9 cellular contexts compared by ENCODE assay signal in the genomic region with DNA sequence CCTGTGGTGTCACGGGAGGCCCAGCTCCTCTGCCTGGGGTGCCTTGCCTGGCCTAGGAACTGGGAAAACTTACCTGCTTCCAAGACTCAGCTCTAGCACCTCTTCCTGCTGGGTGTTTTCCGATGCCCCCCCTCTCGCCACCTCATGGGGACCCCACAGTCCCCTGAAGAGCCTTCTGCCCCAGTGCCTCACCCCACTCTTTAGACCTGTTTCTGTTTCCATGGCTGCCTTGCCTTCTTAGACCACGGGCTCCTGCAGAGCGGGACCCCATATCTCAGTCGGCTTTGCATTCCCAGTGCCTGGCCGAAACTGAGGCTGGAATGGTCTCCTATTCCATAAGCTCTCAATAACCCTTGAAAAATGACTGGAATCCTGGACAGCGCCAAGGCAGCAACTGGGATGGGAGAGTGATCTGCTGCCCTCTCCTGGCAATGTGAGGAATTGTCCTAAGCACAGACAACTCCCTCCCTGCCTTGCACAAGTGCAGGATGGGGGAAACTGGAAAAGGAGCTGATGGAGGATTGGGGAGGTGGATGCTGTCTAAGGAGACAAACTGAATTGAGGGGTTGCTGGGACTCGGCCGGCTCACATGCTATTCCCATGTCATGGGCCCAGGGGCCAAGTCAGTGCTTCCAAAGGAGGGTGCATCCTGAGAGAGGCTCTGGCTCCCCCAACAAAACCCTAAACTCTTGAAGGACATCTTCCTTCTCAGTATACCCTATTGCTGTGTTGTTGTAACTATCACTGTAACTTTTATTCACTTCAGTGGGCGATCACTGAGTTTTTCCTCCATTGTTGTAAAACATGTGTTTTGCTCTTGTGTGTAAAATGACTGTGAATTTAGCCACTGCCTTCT. TPM values are rescaled to one million over a fixed set of nuclear protein-coding genes. Genes with fewer than 3 reads are reported as not detected.
A peak's percentile ranks its signal among the peaks of the same experiment; 100 is the strongest.
DNase-seq lines count a peak whose midpoint lies in the region; ATAC-seq and TF ChIP-seq lines count a peak whose summit lies in the region.
"Had no signal": no experiment of that assay in that cellular context is flagged by ENCODE, and none has a peak within 500 bp of the region (broad histone marks: within the 10 kb centered on the region; RNA-seq: fewer than 3 reads in every experiment).

No MANE protein-coding gene starts in this region.

- H3K9me3 Mint-ChIP-seq in CD4-positive, CD25-positive, alpha-beta regulatory T cell = peaks cover 0 to 2% (median 0%) of the 10 kb centered on the region in 7 donors
- H3K9me3 Mint-ChIP-seq in H9 (peaks cover 2 to 11% of the 10 kb centered on the region in 2 experiments; a peak in 2 of 5 replicates), mesothelial cell of epicardium (no peaks in the 10 kb centered on the region)
- H3K9me3 Mint-ChIP-seq in activated CD8-positive, alpha-beta T cell treated with anti-CD3 and anti-CD28 coated beads for 36 hours = no peaks in the 10 kb centered on the region
- H3K9me3 Mint-ChIP-seq in stimulated activated naive CD8-positive, alpha-beta T cell treated with anti-CD3 and anti-CD28 coated beads, Interleukin-15, amount 100 ng/mL, for 72 hours = no peaks in the 10 kb centered on the region
- H3K9me3 Mint-ChIP-seq: IgD-negative memory B cell had no signal

- H3T11ph ChIP-seq in H9 (ENCODE audit: low read length) = no peak overlapping the region

- no peak overlapping the region for H3K56ac ChIP-seq in H9 (ENCODE audit: insufficient read length, low read depth, low read length)

- H3K23me2 ChIP-seq in H9 (ENCODE audit: insufficient read length, low read depth, low read length, poor library complexity, severe bottlenecking) = no peaks in the 10 kb centered on the region

- no peak overlapping the region for H3K18ac ChIP-seq in H9 (ENCODE audit: insufficient read length, low read depth, low read length)

- H3K4ac ChIP-seq in H9 (ENCODE audit: low read depth, low read length) = no peak overlapping the region

- no peak overlapping the region for H2BK5ac ChIP-seq in H9 (ENCODE audit: insufficient read length, low read length)

- H3K4me1 ChIP-seq in CD4-positive, CD25-positive, alpha-beta regulatory T cell (ENCODE audit: control insufficient read depth, insufficient read depth, low read length, poor library complexity, severe bottlenecking) = no peaks in the 10 kb centered on the region
- no peaks in the 10 kb centered on the region for H3K4me1 ChIP-seq in H9 (ENCODE audit: insufficient read depth, low read length)

- CTCF ChIA-PET in activated CD8-positive, alpha-beta T cell treated with anti-CD3 and anti-CD28 coated beads for 36 hours (lab: Charles Lee) = interaction anchor here (0.7 to 3.5 kb wide), 26 partner anchors 9 to 146 kb away, joined by 3 to 36 read pairs (median 4); no protein-coding TSS in a partner anchor

- no peak overlapping the region for H4K91ac ChIP-seq in H9 (ENCODE audit: insufficient read length, low read depth, low read length)

- H2BK12ac ChIP-seq in H9 (ENCODE audit: insufficient read length, low read depth, low read length) = no peak overlapping the region

- no peak overlapping the region for H4K8ac ChIP-seq in H9 (replicated peaks; ENCODE audit: insufficient read length, low read depth, low read length)

- intact Hi-C loops in activated CD8-positive, alpha-beta T cell treated with anti-CD3 and anti-CD28 coated beads for 36 hours (cut with micrococcal nuclease) = no loop called here

- H3K4me3 Mint-ChIP-seq in CD4-positive, CD25-positive, alpha-beta regulatory T cell = no peak overlapping the region
- H3K4me3 Mint-ChIP-seq in H9 (no peak overlapping the region), mesothelial cell of epicardium (no peak overlapping the region)
- H3K4me3 Mint-ChIP-seq in activated CD8-positive, alpha-beta T cell treated with anti-CD3 and anti-CD28 coated beads for 36 hours = no peak overlapping the region
- H3K4me3 Mint-ChIP-seq in stimulated activated naive CD8-positive, alpha-beta T cell treated with anti-CD3 and anti-CD28 coated beads, Interleukin-15, amount 100 ng/mL, for 72 hours = no peak overlapping the region
- H3K4me3 Mint-ChIP-seq: IgD-negative memory B cell had no signal

- no peak overlapping the region for H3K4me3 ChIP-seq in CD4-positive, CD25-positive, alpha-beta regulatory T cell (ENCODE audit: low read depth, low read length)

- H2AK5ac ChIP-seq in H9 (ENCODE audit: insufficient read length, low read length) = no peak overlapping the region

- TF ChIP-seq CTCF in H9 (conservative IDR thresholded peaks at IDR 0.05) (peak; percentile 93), mesothelial cell of epicardium (IDR thresholded peaks at IDR 0.05; ENCODE audit: unreplicated experiment) (peak; percentile 82)
- TF ChIP-seq CTCF in activated CD8-positive, alpha-beta T cell treated with anti-CD3 and anti-CD28 coated beads for 36 hours (IDR thresholded peaks at IDR 0.05) = peak; percentile 97

- H3K4me1 Mint-ChIP-seq in CD4-positive, CD25-positive, alpha-beta regulatory T cell = peaks cover 0 to 4% (median 0%) of the 10 kb centered on the region in 4 donors
- H3K4me1 Mint-ChIP-seq in H9 = peaks cover 0 to 3% of the 10 kb centered on the region in 2 experiments; a peak in 2 of 4 replicates
- peaks cover 1% of the 10 kb centered on the region for H3K4me1 Mint-ChIP-seq in activated CD8-positive, alpha-beta T cell treated with anti-CD3 and anti-CD28 coated beads for 36 hours (ENCODE audit: low read depth)
- peaks cover 4% of the 10 kb centered on the region for H3K4me1 Mint-ChIP-seq in mesothelial cell of epicardium
- no peaks in the 10 kb centered on the region for H3K4me1 Mint-ChIP-seq in stimulated activated naive CD8-positive, alpha-beta T cell treated with anti-CD3 and anti-CD28 coated beads, Interleukin-15, amount 100 ng/mL, for 72 hours

- POLR2A ChIA-PET in activated CD8-positive, alpha-beta T cell treated with anti-CD3 and anti-CD28 coated beads for 36 hours (lab: Charles Lee) = no interaction called here

- H3K79me1 ChIP-seq in H9 (ENCODE audit: insufficient read depth, low read depth, low read length, poor library complexity, severe bottlenecking) = no peaks in the 10 kb centered on the region

- no peaks in the 10 kb centered on the region for H3K27me3 ChIP-seq in CD4-positive, CD25-positive, alpha-beta regulatory T cell (ENCODE audit: control insufficient read depth, insufficient read depth, low read length)
- no peaks in the 10 kb centered on the region; the same call in 1 of the 2 replicates for H3K27me3 ChIP-seq in H9 (ENCODE audit: insufficient read depth, low read length)

- no peak overlapping the region for H2BK20ac ChIP-seq in H9 (ENCODE audit: low read depth, low read length, poor library complexity, severe bottlenecking)

- no peaks in the 10 kb centered on the region for H3K36me3 Mint-ChIP-seq in CD4-positive, CD25-positive, alpha-beta regulatory T cell
- H3K36me3 Mint-ChIP-seq in H9 (ENCODE audit: insufficient read depth in 1 of 3, low read depth in 3 of 3) = no peaks in the 10 kb centered on the region
- no peaks in the 10 kb centered on the region for H3K36me3 Mint-ChIP-seq in activated CD8-positive, alpha-beta T cell treated with anti-CD3 and anti-CD28 coated beads for 36 hours (ENCODE audit: low read depth)
- no peaks in the 10 kb centered on the region for H3K36me3 Mint-ChIP-seq in mesothelial cell of epicardium

- ATAC-seq in CD4-positive, CD25-positive, alpha-beta regulatory T cell (ENCODE audit: low read depth in 2 of 2) = peak in 1 of 2 donors; percentile 55
- peak; percentile 58 for ATAC-seq in activated CD8-positive, alpha-beta T cell treated with anti-CD3 and anti-CD28 coated beads for 36 hours
- ATAC-seq in stimulated activated naive CD8-positive, alpha-beta T cell treated with anti-CD3 and anti-CD28 coated beads, Interleukin-15, amount 100 ng/mL, for 72 hours = peak; percentile 53
- no peak for ATAC-seq in HG02571 (IDR thresholded peaks at IDR 0.05; ENCODE audit: unreplicated experiment)

- no peak overlapping the region for H3K4me2 ChIP-seq in H9 (ENCODE audit: insufficient read depth, insufficient read length, low read length)

- no peak overlapping the region for H4K5ac ChIP-seq in H9 (ENCODE audit: insufficient read length, low read depth, low read length)

- H3K23ac ChIP-seq in H9 (ENCODE audit: insufficient read length, low read depth, low read length) = no peak overlapping the region

- H3K27me3 Mint-ChIP-seq in CD4-positive, CD25-positive, alpha-beta regulatory T cell = peaks cover 14% of the 10 kb centered on the region
- peaks cover 24% of the 10 kb centered on the region for H3K27me3 Mint-ChIP-seq in H9 (ENCODE audit: low read depth)
- H3K27me3 Mint-ChIP-seq in activated CD8-positive, alpha-beta T cell treated with anti-CD3 and anti-CD28 coated beads for 36 hours = no peaks in the 10 kb centered on the region
- H3K27me3 Mint-ChIP-seq in mesothelial cell of epicardium (ENCODE audit: low read depth) = peaks cover 41% of the 10 kb centered on the region
- peaks cover 7% of the 10 kb centered on the region for H3K27me3 Mint-ChIP-seq in stimulated activated naive CD8-positive, alpha-beta T cell treated with anti-CD3 and anti-CD28 coated beads, Interleukin-15, amount 100 ng/mL, for 72 hours
- H3K27me3 Mint-ChIP-seq: IgD-negative memory B cell had no signal

- H3K9ac ChIP-seq in H9 (ENCODE audit: extremely low read depth, insufficient read length, low read length) = no peak overlapping the region

- no peaks in the 10 kb centered on the region for H3K9me3 ChIP-seq in CD4-positive, CD25-positive, alpha-beta regulatory T cell (ENCODE audit: control insufficient read depth in 2 of 2, low read length in 2 of 2)
- no peaks in the 10 kb centered on the region for H3K9me3 ChIP-seq in H9 (ENCODE audit: control insufficient read depth, low read depth, low read length)

- no peaks in the 10 kb centered on the region for H3K36me3 ChIP-seq in CD4-positive, CD25-positive, alpha-beta regulatory T cell (ENCODE audit: control insufficient read depth, insufficient read depth, low read length)

- H4K20me1 ChIP-seq in H9 (ENCODE audit: control insufficient read depth, insufficient read depth, insufficient read length) = no peaks in the 10 kb centered on the region

- no peak overlapping the region for H3K27ac ChIP-seq in CD4-positive, CD25-positive, alpha-beta regulatory T cell (ENCODE audit: insufficient read depth, low read length, poor library complexity, severe bottlenecking)
- no peak overlapping the region for H3K27ac ChIP-seq in H9 (ENCODE audit: insufficient read length, low read depth, low read length)

- no peak overlapping the region for H3K14ac ChIP-seq in H9 (ENCODE audit: insufficient read depth, low read length)

- H3K79me2 ChIP-seq in H9 (ENCODE audit: insufficient read depth, low read length) = no peaks in the 10 kb centered on the region

- no peak overlapping the region for H2BK15ac ChIP-seq in H9 (ENCODE audit: low read depth, low read length)

- DNase-seq in CD4-positive, CD25-positive, alpha-beta regulatory T cell = peak in 2 of 3 donors; percentile 30 to 47
- DNase-seq in H9 (peak; percentile 72), NCI-H460 (ENCODE audit: extremely low read depth, low read depth) (peak; percentile 56), epidermal melanocyte (ENCODE audit: insufficient read length, low spot score) (peak; percentile 68), mesothelial cell of epicardium (ENCODE audit: low spot score in 2 of 2, unreplicated experiment in 2 of 2) (peak in 1 of 2 experiments; percentile 70)
- peak; percentile 64 for DNase-seq in activated CD8-positive, alpha-beta T cell treated with anti-CD3 and anti-CD28 coated beads for 36 hours
- peak; percentile 34 to 40 for DNase-seq in stimulated activated naive CD8-positive, alpha-beta T cell treated with anti-CD3 and anti-CD28 coated beads, Interleukin-15, amount 100 ng/mL, for 72 hours

- no CpG with 5 or more reads among the region's 11 CpGs for whole genome bisulfite sequencing in H9 (ENCODE audit: extremely low coverage, insufficient read length, low lambda C conversion rate)

- no peak overlapping the region for H2AFZ ChIP-seq in H9 (ENCODE audit: low read length)

- no peak overlapping the region for H3K27ac Mint-ChIP-seq in CD4-positive, CD25-positive, alpha-beta regulatory T cell
- H3K27ac Mint-ChIP-seq in H9 (no peak overlapping the region), mesothelial cell of epicardium (no peak overlapping the region)
- no peak overlapping the region for H3K27ac Mint-ChIP-seq in activated CD8-positive, alpha-beta T cell treated with anti-CD3 and anti-CD28 coated beads for 36 hours
- no peak overlapping the region for H3K27ac Mint-ChIP-seq in stimulated activated naive CD8-positive, alpha-beta T cell treated with anti-CD3 and anti-CD28 coated beads, Interleukin-15, amount 100 ng/mL, for 72 hours

- H2BK120ac ChIP-seq in H9 (ENCODE audit: low read depth, low read length, poor library complexity, severe bottlenecking) = no peak overlapping the region

RNA-seq across cellular contexts. Expression of gene IL17RA, which starts 26.6 kb away (rescaled TPM):
- total RNA-seq in CD4-positive, CD25-positive, alpha-beta regulatory T cell = 48.2 TPM
- polyA plus RNA-seq in CD4-positive, CD25-positive, alpha-beta regulatory T cell = 10 to 100 TPM; 21.7 to 34.7 (median 26.0) TPM
- 8.7 and 12.4 TPM in 2 replicates for total RNA-seq in H9 (2021)
- total RNA-seq in NCI-H460 (2014; rRNA removed; shearing (Covaris generic)) = 3.4 and 6.1 TPM in 2 replicates
- polyA plus RNA-seq in NCI-H460 (2014; cell fraction: nucleus; rRNA removed) = 4.6 and 11.4 TPM in 2 replicates
- total RNA-seq in activated CD8-positive, alpha-beta T cell treated with anti-CD3 and anti-CD28 coated beads for 36 hours = 10 to 100 TPM; 14.0 to 14.2 TPM
- total RNA-seq in mesothelial cell of epicardium = 11.1 to 11.8 TPM (median 11.8 TPM) in 3 replicates

RNA-seq across cellular contexts. Expression of gene GAB4, which starts 50.2 kb away (rescaled TPM):
- total RNA-seq in CD4-positive, CD25-positive, alpha-beta regulatory T cell = not detected
- not detected for polyA plus RNA-seq in CD4-positive, CD25-positive, alpha-beta regulatory T cell
- total RNA-seq in H9 (2021) = not detected in 2 replicates
- not detected in 2 replicates for total RNA-seq in NCI-H460 (2014; rRNA removed; shearing (Covaris generic))
- polyA plus RNA-seq in NCI-H460 (2014; cell fraction: nucleus; rRNA removed) = not detected in 2 replicates
- not detected for total RNA-seq in activated CD8-positive, alpha-beta T cell treated with anti-CD3 and anti-CD28 coated beads for 36 hours
- total RNA-seq in mesothelial cell of epicardium = not detected in 3 replicates
- polyA plus RNA-seq: IgD-negative memory B cell had no signal
